9 cellular contexts compared by ENCODE assay signal in the genomic region with DNA sequence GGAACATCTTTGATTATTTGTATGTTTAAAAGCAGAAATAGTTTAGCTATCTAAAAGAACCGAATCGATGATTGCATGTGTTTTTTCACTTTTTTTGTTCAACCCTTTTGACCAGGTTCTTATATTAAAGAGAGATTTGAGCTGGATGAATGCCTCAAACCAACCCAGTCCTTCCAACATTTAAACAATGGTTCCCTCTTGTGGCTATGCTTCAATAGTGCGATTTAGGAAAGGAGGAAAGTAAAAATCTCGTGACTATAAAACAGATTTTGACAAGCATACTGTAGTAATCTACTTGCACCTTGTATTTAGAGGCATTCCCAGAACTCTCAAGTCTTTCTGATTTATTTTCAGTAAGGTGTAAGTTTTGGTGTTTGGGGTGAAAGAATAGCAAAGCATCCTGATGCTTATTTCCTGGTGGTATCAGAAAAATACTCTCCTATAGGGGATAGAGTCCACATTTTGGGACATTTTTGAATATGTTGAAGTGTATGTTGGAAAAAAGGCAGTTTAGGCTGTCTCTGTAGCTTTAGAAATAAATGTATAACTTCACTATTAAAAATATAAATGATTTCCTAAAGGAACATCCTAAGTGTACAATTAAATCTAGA.
DNase-seq lines count a peak whose midpoint lies in the region; ATAC-seq and TF ChIP-seq lines count a peak whose summit lies in the region.
"Had no signal": no experiment of that assay in that cellular context is flagged by ENCODE, and none has a peak within 500 bp of the region (broad histone marks: within the 10 kb centered on the region; RNA-seq: fewer than 3 reads in every experiment).

No MANE protein-coding gene starts in this region.

- 6 to 11% (median 9%) methylated on average over 4 of the region's 4 CpGs for WGBS in spleen, 5 donors

- TF ChIP-seq CTCF in NB4 (IDR thresholded peaks at IDR 0.05; ENCODE audit: low read depth, low read length) (no peak), fibroblast of the aortic adventitia (IDR thresholded peaks at IDR 0.05; ENCODE audit: insufficient read depth, low read length) (no peak), spleen (IDR thresholded peaks at IDR 0.05 in 8 of 11, conservative IDR thresholded peaks at IDR 0.05 in 3 of 11) (peak in 6 of 11 experiments; percentile 5 to 46 (median 22))

- ATAC-seq in GM19324 (IDR thresholded peaks at IDR 0.05; ENCODE audit: low FRiP score, unreplicated experiment) = no peak

- no peaks in the 10 kb centered on the region for H3K36me3 ChIP-seq in spleen

- H3K4me1 ChIP-seq in spleen = no peaks in the 10 kb centered on the region

- no peak overlapping the region for H3K4me3 ChIP-seq in NB4 (ENCODE audit: low read depth, low read length)
- no peak overlapping the region for H3K4me3 ChIP-seq in fibroblast of the aortic adventitia (ENCODE audit: low read depth, low read length)
- no peak overlapping the region for H3K4me3 ChIP-seq in spleen
- H3K4me3 ChIP-seq: SK-N-MC had no signal

- H3K27me3 ChIP-seq in spleen (replicated peaks in 1 of 7) = no peaks in the 10 kb centered on the region

- H3K9me3 ChIP-seq in spleen = no peaks in the 10 kb centered on the region

- no peak overlapping the region for H3K27ac ChIP-seq in spleen
- H3K27ac ChIP-seq: SK-N-MC had no signal

- no peak for TF ChIP-seq POLR2A in NB4 (IDR thresholded peaks at IDR 0.05; ENCODE audit: extremely low read depth, insufficient read length)
- no peak for TF ChIP-seq POLR2A in spleen (IDR thresholded peaks at IDR 0.05)

- intact Hi-C loops in spleen (cut with DNase I; ENCODE audit: low total_unique reads) = no loop called here

- DNase-seq in NCI-H510A treated with DMSO at 0.1 percent for 48 hours (lab: John Stamatoyannopoulos, UW) (peak; percentile 38), NCI-H510A (lab: John Stamatoyannopoulos, UW) (no peak), NB4 (ENCODE audit: low read depth) (peak; percentile 46), SKM-1 (lab: John Stamatoyannopoulos, UW; ENCODE audit: unreplicated experiment) (peak; percentile 70), fibroblast of the aortic adventitia (ENCODE audit: low read depth) (peak; percentile 2), spleen (no peak), NK-92 (lab: John Stamatoyannopoulos, UW; ENCODE audit: unreplicated experiment) (no peak)

Comparison
In these comparisons a context has a peak if more than half of its experiments do, and no peak if none do; other contexts are left out.
1. DNase-seq: peak in NCI-H510A treated with DMSO at 0.1 percent for 48 hours (single experiment), NB4 (single experiment), SKM-1 (single experiment) and fibroblast of the aortic adventitia (single experiment); none in NCI-H510A (single experiment), spleen (single experiment) and NK-92 (single experiment).
2. CTCF ChIP-seq: peak in spleen (6 of 11); none in NB4 (single experiment) and fibroblast of the aortic adventitia (single experiment).